In genomic region chrX:65971151-65971550, GRCh38 we compare ENCODE assay signal across 3 cellular contexts.
TF ChIP-seq lines count a peak whose summit lies in the region.

No MANE protein-coding gene starts in this region.

TF ChIP-seq in GM23338, 12 proteins besides CTCF, POLR2A, EP300 and RAD21 (continues in another document):
- no peak for TF ChIP-seq ZNF114 (CRISPR knock-in tag; IDR thresholded peaks at IDR 0.05)
- TF ChIP-seq JUNB (IDR thresholded peaks at IDR 0.05; ENCODE audit: unreplicated experiment): no peak
- TF ChIP-seq ETS1 (IDR thresholded peaks at IDR 0.05): no peak
- no peak for TF ChIP-seq STAT1 (IDR thresholded peaks at IDR 0.05; ENCODE audit: unreplicated experiment)
- TF ChIP-seq REST (IDR thresholded peaks at IDR 0.05; ENCODE audit: unreplicated experiment): no peak
- TF ChIP-seq POLR2AphosphoS5 (IDR thresholded peaks at IDR 0.05; ENCODE audit: low read depth): no peak
- TF ChIP-seq CREB1 (CRISPR knock-in tag; IDR thresholded peaks at IDR 0.05; ENCODE audit: low read depth): no peak
- no peak for TF ChIP-seq NANOG (IDR thresholded peaks at IDR 0.05; ENCODE audit: borderline replicate concordance)

TF ChIP-seq in IMR-90, 13 proteins besides CTCF, POLR2A, EP300 and RAD21:
- TF ChIP-seq SMC3 (IDR thresholded peaks at IDR 0.05; ENCODE audit: low read depth, low read length) (no peak), MAZ (IDR thresholded peaks at IDR 0.05; ENCODE audit: borderline replicate concordance, low read depth, low read length) (no peak), RCOR1 (IDR thresholded peaks at IDR 0.05; ENCODE audit: insufficient replicate concordance, low read length) (no peak), CHD1 (IDR thresholded peaks at IDR 0.05; ENCODE audit: low read depth, low read length) (no peak), ELK1 (IDR thresholded peaks at IDR 0.05; ENCODE audit: borderline replicate concordance, low read depth, low read length) (no peak), USF2 (IDR thresholded peaks at IDR 0.05; ENCODE audit: low read depth, low read length) (no peak), RFX5 (IDR thresholded peaks at IDR 0.05; ENCODE audit: low read depth, low read length) (no peak), MXI1 (IDR thresholded peaks at IDR 0.05; ENCODE audit: borderline replicate concordance, low read depth, low read length) (no peak), CEBPB (IDR thresholded peaks at IDR 0.05; ENCODE audit: low read depth, low read length) (no peak), BHLHE40 (IDR thresholded peaks at IDR 0.05; ENCODE audit: low read depth, low read length) (no peak), FOS (IDR thresholded peaks at IDR 0.05; ENCODE audit: low read depth, low read length) (no peak), NFE2L2 (IDR thresholded peaks at IDR 0.05; ENCODE audit: low read depth, low read length) (no peak), MAFK (IDR thresholded peaks at IDR 0.05; ENCODE audit: low read depth, low read length) (no peak)

TF ChIP-seq in H1, 55 proteins besides CTCF, POLR2A, EP300 and RAD21:
- TF ChIP-seq FOSL1 (IDR thresholded peaks at IDR 0.05; ENCODE audit: insufficient read depth, low read depth, low read length) (no peak), CHD7 (IDR thresholded peaks at IDR 0.05; ENCODE audit: insufficient replicate concordance, low read length) (no peak), HDAC6 (IDR thresholded peaks at IDR 0.05; ENCODE audit: low read depth, low read length) (no peak), NANOG (IDR thresholded peaks at IDR 0.05; ENCODE audit: insufficient read depth, low read depth, low read length, poor library complexity, severe bottlenecking) (no peak), POLR2AphosphoS5 (IDR thresholded peaks at IDR 0.05; ENCODE audit: low read depth, low read length) (no peak), BRCA1 (IDR thresholded peaks at IDR 0.05; ENCODE audit: low read depth, low read length) (no peak), ASH2L (IDR thresholded peaks at IDR 0.05; ENCODE audit: low read length) (no peak), MAFK (IDR thresholded peaks at IDR 0.05; ENCODE audit: low read depth, low read length) (no peak), KDM4A (IDR thresholded peaks at IDR 0.05; ENCODE audit: low read depth, low read length, severe bottlenecking) (no peak), TCF12 (IDR thresholded peaks at IDR 0.05; ENCODE audit: low read depth, low read length) (no peak), SIN3A (conservative IDR thresholded peaks at IDR 0.05 in 1 of 2, IDR thresholded peaks at IDR 0.05 in 1 of 2; ENCODE audit: low read depth in 1 of 2, low read length in 2 of 2) (no peak), RFX5 (IDR thresholded peaks at IDR 0.05; ENCODE audit: borderline replicate concordance, low read depth, low read length) (no peak), BCL11A (IDR thresholded peaks at IDR 0.05; ENCODE audit: low read depth in 2 of 2, low read length in 2 of 2) (no peak), CBX8 (IDR thresholded peaks at IDR 0.05; ENCODE audit: borderline replicate concordance, low read depth, low read length) (no peak), NRF1 (IDR thresholded peaks at IDR 0.05; ENCODE audit: low read depth, low read length) (no peak)
